ENCODE assay signal across 8 cellular contexts in the genomic region with DNA sequence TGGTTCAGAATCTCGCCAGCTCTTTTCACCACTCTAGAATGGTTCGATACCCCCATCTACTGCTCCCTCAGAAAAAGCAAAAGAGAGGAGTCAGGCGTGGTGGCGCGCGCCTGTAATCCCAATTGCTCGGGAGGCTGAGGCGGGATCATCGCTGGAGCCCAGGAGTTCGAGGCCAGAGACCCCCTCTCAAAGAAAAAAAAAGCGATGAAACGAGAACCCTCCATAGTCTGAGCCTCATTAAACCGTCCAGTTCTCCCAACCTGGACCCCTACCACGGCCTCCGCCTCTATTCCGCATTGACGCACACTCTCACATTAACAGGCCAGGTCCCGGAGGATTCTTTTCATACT. TPM values are rescaled to one million over a fixed set of nuclear protein-coding genes. Genes with fewer than 3 reads are reported as not detected.
DNase-seq lines count a peak whose midpoint lies in the region; ATAC-seq, FAIRE-seq and TF ChIP-seq lines count a peak whose summit lies in the region.

No MANE protein-coding gene starts in this region.

- TF ChIP-seq EP300 in HepG2 (IDR thresholded peaks at IDR 0.05; ENCODE audit: low read depth in 2 of 2, low read length in 2 of 2) (no peak), HepG2 (CRISPR knock-in tag; IDR thresholded peaks at IDR 0.05; ENCODE audit: borderline replicate concordance) (no peak), transverse colon (IDR thresholded peaks at IDR 0.05; ENCODE audit: low read depth) (no peak)

- H3K27me3 Mint-ChIP-seq in activated T-cell treated with anti-CD3 and anti-CD28 coated beads, Interleukin-2, amount 50 U/mL, for 24 hours, result no peaks in the 10 kb centered on the region
- H3K27me3 Mint-ChIP-seq in astrocyte (ENCODE audit: low read depth, unreplicated experiment), result no peaks in the 10 kb centered on the region

- no peaks in the 10 kb centered on the region for H3K9me3 Mint-ChIP-seq in activated T-cell treated with anti-CD3 and anti-CD28 coated beads, Interleukin-2, amount 50 U/mL, for 24 hours
- H3K9me3 Mint-ChIP-seq in astrocyte (ENCODE audit: unreplicated experiment), result no peaks in the 10 kb centered on the region

- ATAC-seq in HepG2 (no peak), HG02623 (IDR thresholded peaks at IDR 0.05; ENCODE audit: unreplicated experiment) (no peak)

- WGBS in HepG2 (ENCODE audit: low lambda C conversion rate), result 52% methylated on average over 17 of the region's 18 CpGs
- 27 to 37% methylated on average over 6 to 18 of the region's 18 CpGs for WGBS in transverse colon (ENCODE audit: low coverage in 1 of 2), 2 donors

- H3K4me2 ChIP-seq in astrocyte (ENCODE audit: low read length) (peak overlapping the region; percentile 95), HepG2 (ENCODE audit: low read depth, low read length) (peak overlapping the region; percentile 82)

- POLR2A ChIA-PET in HepG2 (lab: Yijun Ruan, JAX), result interaction anchor here (0.7 to 1.9 kb wide), 9 partner anchors 51 to 437 kb away, joined by 3 to 26 read pairs (median 7); a partner anchor contains a TSS

- H3K4me3 ChIP-seq in astrocyte (ENCODE audit: insufficient read depth, low read depth, low read length), result peak overlapping the region; percentile 67
- H3K4me3 ChIP-seq in HepG2 (replicated peaks in 1 of 3; ENCODE audit: insufficient read depth in 1 of 3, low read depth in 2 of 3, low read length in 3 of 3), result peak overlapping the region; percentile 73 to 99 (median 99)
- H3K4me3 ChIP-seq in transverse colon, result peak overlapping the region; percentile 71 to 95 (median 78)

- H3K4me1 ChIP-seq in astrocyte (ENCODE audit: insufficient read depth, low read length), result peaks cover 5% of the 10 kb centered on the region
- peaks cover 19% of the 10 kb centered on the region for H3K4me1 ChIP-seq in HepG2 (ENCODE audit: insufficient read depth, low read length)
- H3K4me1 ChIP-seq in transverse colon, result peaks cover 10 to 52% (median 17%) of the 10 kb centered on the region in 4 donors

- H3K9me3 ChIP-seq in astrocyte (ENCODE audit: insufficient read depth, low read depth, low read length), result no peaks in the 10 kb centered on the region
- H3K9me3 ChIP-seq in HepG2 (ENCODE audit: low read length), result no peaks in the 10 kb centered on the region
- H3K9me3 ChIP-seq in transverse colon, result no peaks in the 10 kb centered on the region

- intact Hi-C loops in HepG2 (cut with micrococcal nuclease; ENCODE audit: unreplicated experiment), result no loop called here
- intact Hi-C loops in transverse colon (cut with DNase I; ENCODE audit: low total_unique reads), result no loop called here

- TF ChIP-seq CTCF in astrocyte (IDR thresholded peaks at IDR 0.05; ENCODE audit: insufficient read depth, low read depth, low read length), result no peak
- TF ChIP-seq CTCF in HepG2 (CRISPR knock-in tag; IDR thresholded peaks at IDR 0.05), result no peak
- no peak for TF ChIP-seq CTCF in transverse colon (IDR thresholded peaks at IDR 0.05)

- TF ChIP-seq POLR2A in HepG2 (IDR thresholded peaks at IDR 0.05; ENCODE audit: insufficient read depth in 1 of 2, low read depth in 2 of 2, low read length in 2 of 2) (no peak; a peak in 1 of 4 replicates), transverse colon (IDR thresholded peaks at IDR 0.05) (no peak)

- FAIRE-seq in astrocyte (lab: Jason Lieb, UNC) (no peak), HepG2 (lab: Jason Lieb, UNC) (no peak)

- peak overlapping the region; percentile 88 for H3K4me3 Mint-ChIP-seq in activated T-cell treated with anti-CD3 and anti-CD28 coated beads, Interleukin-2, amount 50 U/mL, for 24 hours
- H3K4me3 Mint-ChIP-seq in astrocyte (ENCODE audit: unreplicated experiment), result peak overlapping the region; percentile 90

- H3K27me3 ChIP-seq in astrocyte (ENCODE audit: insufficient read depth, low read length) (no peaks in the 10 kb centered on the region), HepG2 (ENCODE audit: control insufficient read depth in 1 of 2, insufficient read depth in 2 of 2, low read length in 2 of 2) (no peaks in the 10 kb centered on the region; a peak in 1 of 5 replicates), transverse colon (no peaks in the 10 kb centered on the region)

- peak overlapping the region; percentile 84 for H3K9ac ChIP-seq in astrocyte (ENCODE audit: low read length)
- H3K9ac ChIP-seq in HepG2 (ENCODE audit: insufficient read depth, low read depth, low read length), result peak overlapping the region; percentile 91

- peaks cover 34% of the 10 kb centered on the region for H3K4me1 Mint-ChIP-seq in activated T-cell treated with anti-CD3 and anti-CD28 coated beads, Interleukin-2, amount 50 U/mL, for 24 hours (ENCODE audit: low read depth)
- peaks cover 8% of the 10 kb centered on the region for H3K4me1 Mint-ChIP-seq in astrocyte (ENCODE audit: low read depth, unreplicated experiment)

- H3K79me2 ChIP-seq in astrocyte (ENCODE audit: insufficient read depth, low read length) (no peaks in the 10 kb centered on the region), HepG2 (ENCODE audit: insufficient read depth, low read length) (no peaks in the 10 kb centered on the region)

- H3K36me3 ChIP-seq in astrocyte (ENCODE audit: insufficient read depth, low read length), result no peaks in the 10 kb centered on the region
- H3K36me3 ChIP-seq in HepG2 (replicated peaks in 1 of 2; ENCODE audit: control insufficient read depth in 1 of 2, insufficient read depth in 2 of 2, low read length in 2 of 2), result no peaks in the 10 kb centered on the region
- no peaks in the 10 kb centered on the region for H3K36me3 ChIP-seq in transverse colon

- H3K27ac ChIP-seq in astrocyte (ENCODE audit: low read depth, low read length) (peak overlapping the region; percentile 81), HepG2 (ENCODE audit: extremely low read length, insufficient read depth, low read length) (peak overlapping the region; percentile 74), transverse colon (peak overlapping the region; percentile 90 to 95 (median 92))

- DNase-seq in activated T-cell treated with anti-CD3 and anti-CD28 coated beads, Interleukin-2, amount 50 U/mL, for 24 hours, result no peak
- DNase-seq in activated T-cell treated with anti-CD3 and anti-CD28 coated beads, Interleukin-2, amount 50 U/mL, for 1 hour, result no peak
- no peak for DNase-seq in astrocyte (ENCODE audit: low read depth)
- no peak for DNase-seq in HepG2 (ENCODE audit: low spot score)
- DNase-seq in transverse colon, result no peak
- DNase-seq in NCI-H748 (lab: John Stamatoyannopoulos, UW; ENCODE audit: unreplicated experiment), result no peak
- no peak for DNase-seq in NCI-H1930 (lab: John Stamatoyannopoulos, UW)

- peaks cover 4% of the 10 kb centered on the region for H3K36me3 Mint-ChIP-seq in activated T-cell treated with anti-CD3 and anti-CD28 coated beads, Interleukin-2, amount 50 U/mL, for 24 hours (ENCODE audit: low read depth)
- H3K36me3 Mint-ChIP-seq in astrocyte (ENCODE audit: low read depth, unreplicated experiment), result no peaks in the 10 kb centered on the region

- CTCF ChIA-PET in HepG2 (lab: Yijun Ruan, JAX; ENCODE audit: low intra/inter-chr PET ratio, low total read pairs), result no interaction called here

- H2AFZ ChIP-seq in astrocyte (ENCODE audit: low read depth, low read length), result peak overlapping the region; percentile 82
- H2AFZ ChIP-seq in HepG2 (ENCODE audit: low read length), result peak overlapping the region; percentile 32

- H4K20me1 ChIP-seq in astrocyte (ENCODE audit: insufficient read depth, low read length), result no peaks in the 10 kb centered on the region
- H4K20me1 ChIP-seq in HepG2 (ENCODE audit: insufficient read depth, low read length), result no peaks in the 10 kb centered on the region

- TF ChIP-seq RAD21 in HepG2 (CRISPR knock-in tag; IDR thresholded peaks at IDR 0.05), result no peak

- BruUV-seq in HepG2 (replicated peaks; lab: Mats Ljungman, UMichigan), result no TSS peak

- H3K27ac Mint-ChIP-seq in activated T-cell treated with anti-CD3 and anti-CD28 coated beads, Interleukin-2, amount 50 U/mL, for 24 hours, result peak overlapping the region; percentile 94
- peak overlapping the region; percentile 98 for H3K27ac Mint-ChIP-seq in astrocyte (ENCODE audit: unreplicated experiment)

- in situ Hi-C loops in HepG2 (cut with HindIII; ENCODE audit: extremely low pct_ligation_motif_present, low pct_unique_long_range_greater_than_20kb) (loop anchor here (5.0 to 10.0 kb wide), 3 partner anchors 88 to 191 kb away; a partner anchor contains a TSS), transverse colon (cut with MboI; ENCODE audit: low pct_ligation_motif_present in 1 of 4, low pct_unique_long_range_greater_than_20kb in 1 of 4, low sequenced_read_pairs in 3 of 4) (loop anchor here (5.0 to 25.0 kb wide), 4 partner anchors 88 to 163 kb away; a partner anchor contains a TSS)

RNA-seq across cellular contexts. Expression of a gene that starts 0.4 kb away (rescaled TPM):
- total RNA-seq in astrocyte (5.0 and 6.2 TPM in 2 replicates), HepG2 (2016; rRNA removed; fragmentation: Illumina TruSeq; extraction: Trizol) (8.4 and 12.7 TPM in 2 replicates), transverse colon (1 to 10 TPM; 1.6 to 9.0 (median 6.1) TPM)
- 2.0 and 2.6 TPM in 2 replicates for total RNA-seq in HepG2 (2016; cell fraction: cytosol; rRNA removed; fragmentation: Illumina TruSeq; extraction: Trizol; ENCODE audit: low read depth)
- total RNA-seq in HepG2 (2016; cell fraction: insoluble cytoplasmic fraction; rRNA removed; fragmentation: Illumina TruSeq; extraction: Trizol), result 8.9 and 15.1 TPM in 2 replicates
- total RNA-seq in HepG2 (2016; cell fraction: membrane; rRNA removed; fragmentation: Illumina TruSeq; extraction: Trizol), result 1.8 and 2.5 TPM in 2 replicates
- 3.0 and 5.0 TPM in 2 replicates for total RNA-seq in HepG2 (2016; cell fraction: nucleus; rRNA removed; fragmentation: Illumina TruSeq; extraction: Trizol)
- polyA plus RNA-seq in HepG2 (2011; rRNA removed), result 2.9 and 4.4 TPM in 2 replicates
- polyA plus RNA-seq in HepG2 (2011; cell fraction: cytosol; rRNA removed), result 1.7 and 1.8 TPM in 2 replicates
- 0.81 and 1.6 TPM in 2 replicates for polyA plus RNA-seq in HepG2 (2011; cell fraction: nucleus; rRNA removed)
- 2.1 and 8.6 TPM in 2 replicates for polyA plus RNA-seq in HepG2 (2012)
- 3.0 and 3.3 TPM in 2 replicates for polyA plus RNA-seq in HepG2 (2016; cell fraction: cytosol; fragmentation: Illumina TruSeq; extraction: Trizol; ENCODE audit: low read depth)
- 13.7 and 20.1 TPM in 2 replicates for polyA plus RNA-seq in HepG2 (2016; cell fraction: insoluble cytoplasmic fraction; fragmentation: Illumina TruSeq; extraction: Trizol; ENCODE audit: low read depth)
- 1.4 and 2.6 TPM in 2 replicates for polyA plus RNA-seq in HepG2 (2016; cell fraction: membrane; fragmentation: Illumina TruSeq; extraction: Trizol; ENCODE audit: low read depth)
- polyA plus RNA-seq in HepG2 (2016; cell fraction: nucleus; fragmentation: Illumina TruSeq; extraction: Trizol; ENCODE audit: insufficient read depth, low read depth), result 2.7 and 5.2 TPM in 2 replicates
- polyA minus RNA-seq in HepG2 (2011; rRNA and poly(A)+ RNA removed; ENCODE audit: low replicate concordance), result 1.8 and 4.4 TPM in 2 replicates
- 0.69 and 2.1 TPM in 2 replicates for polyA minus RNA-seq in HepG2 (2011; cell fraction: cytosol; rRNA and poly(A)+ RNA removed)
- polyA minus RNA-seq in HepG2 (2011; cell fraction: nucleus; rRNA and poly(A)+ RNA removed), result 7.3 and 9.7 TPM in 2 replicates

RNA-seq across cellular contexts. Expression of a gene that starts 0.6 kb away (rescaled TPM):
- total RNA-seq in astrocyte (15.4 and 18.5 TPM in 2 replicates), HepG2 (2016; rRNA removed; fragmentation: Illumina TruSeq; extraction: Trizol) (4.5 and 7.0 TPM in 2 replicates), transverse colon (100 to 1,000 TPM in 1 of 4 donors, 10 to 100 TPM in 3; 38.4 to 183 (median 81.2) TPM)
- total RNA-seq in HepG2 (2016; cell fraction: cytosol; rRNA removed; fragmentation: Illumina TruSeq; extraction: Trizol; ENCODE audit: low read depth), result 0.40 and 0.62 TPM in 2 replicates
- 4.0 and 7.9 TPM in 2 replicates for total RNA-seq in HepG2 (2016; cell fraction: insoluble cytoplasmic fraction; rRNA removed; fragmentation: Illumina TruSeq; extraction: Trizol)
- 2.3 and 3.0 TPM in 2 replicates for total RNA-seq in HepG2 (2016; cell fraction: membrane; rRNA removed; fragmentation: Illumina TruSeq; extraction: Trizol)
- total RNA-seq in HepG2 (2016; cell fraction: nucleus; rRNA removed; fragmentation: Illumina TruSeq; extraction: Trizol), result 7.0 and 8.5 TPM in 2 replicates
- 21.8 and 22.4 TPM in 2 replicates for polyA plus RNA-seq in HepG2 (2011; rRNA removed)
- polyA plus RNA-seq in HepG2 (2011; cell fraction: cytosol; rRNA removed), result 12.3 and 19.5 TPM in 2 replicates
- polyA plus RNA-seq in HepG2 (2011; cell fraction: nucleus; rRNA removed), result 7.3 and 7.6 TPM in 2 replicates
- polyA plus RNA-seq in HepG2 (2012), result 10.4 and 13.6 TPM in 2 replicates
- 0.50 and 0.88 TPM in 2 replicates for polyA plus RNA-seq in HepG2 (2016; cell fraction: cytosol; fragmentation: Illumina TruSeq; extraction: Trizol; ENCODE audit: low read depth)
- 4.3 and 4.8 TPM in 2 replicates for polyA plus RNA-seq in HepG2 (2016; cell fraction: insoluble cytoplasmic fraction; fragmentation: Illumina TruSeq; extraction: Trizol; ENCODE audit: low read depth)
- 1.8 and 2.7 TPM in 2 replicates for polyA plus RNA-seq in HepG2 (2016; cell fraction: membrane; fragmentation: Illumina TruSeq; extraction: Trizol; ENCODE audit: low read depth)
- polyA plus RNA-seq in HepG2 (2016; cell fraction: nucleus; fragmentation: Illumina TruSeq; extraction: Trizol; ENCODE audit: insufficient read depth, low read depth), result 13.5 and 14.4 TPM in 2 replicates
- 14.7 and 15.2 TPM in 2 replicates for polyA minus RNA-seq in HepG2 (2011; rRNA and poly(A)+ RNA removed; ENCODE audit: low replicate concordance)
- 4.2 and 6.8 TPM in 2 replicates for polyA minus RNA-seq in HepG2 (2011; cell fraction: cytosol; rRNA and poly(A)+ RNA removed)
- 4.5 and 8.2 TPM in 2 replicates for polyA minus RNA-seq in HepG2 (2011; cell fraction: nucleus; rRNA and poly(A)+ RNA removed)

RNA-seq across cellular contexts. Expression of a gene that starts 51.5 kb away (rescaled TPM):
- total RNA-seq in astrocyte (34.6 and 36.8 TPM in 2 replicates), HepG2 (2016; rRNA removed; fragmentation: Illumina TruSeq; extraction: Trizol) (20.3 and 21.7 TPM in 2 replicates), transverse colon (10 to 100 TPM; 19.8 to 44.0 (median 30.3) TPM)
- total RNA-seq in HepG2 (2016; cell fraction: cytosol; rRNA removed; fragmentation: Illumina TruSeq; extraction: Trizol; ENCODE audit: low read depth), result 5.4 and 8.3 TPM in 2 replicates
- 17.4 and 18.3 TPM in 2 replicates for total RNA-seq in HepG2 (2016; cell fraction: insoluble cytoplasmic fraction; rRNA removed; fragmentation: Illumina TruSeq; extraction: Trizol)
- 17.7 and 18.4 TPM in 2 replicates for total RNA-seq in HepG2 (2016; cell fraction: membrane; rRNA removed; fragmentation: Illumina TruSeq; extraction: Trizol)
- total RNA-seq in HepG2 (2016; cell fraction: nucleus; rRNA removed; fragmentation: Illumina TruSeq; extraction: Trizol), result 20.1 and 21.0 TPM in 2 replicates
- polyA plus RNA-seq in HepG2 (2011; rRNA removed), result 25.6 and 28.9 TPM in 2 replicates
- 12.3 and 14.0 TPM in 2 replicates for polyA plus RNA-seq in HepG2 (2011; cell fraction: cytosol; rRNA removed)
- polyA plus RNA-seq in HepG2 (2011; cell fraction: nucleus; rRNA removed), result 70.2 and 70.6 TPM in 2 replicates
- polyA plus RNA-seq in HepG2 (2012), result 17.1 and 23.1 TPM in 2 replicates
- 6.6 and 9.9 TPM in 2 replicates for polyA plus RNA-seq in HepG2 (2016; cell fraction: cytosol; fragmentation: Illumina TruSeq; extraction: Trizol; ENCODE audit: low read depth)
- 18.1 and 19.1 TPM in 2 replicates for polyA plus RNA-seq in HepG2 (2016; cell fraction: insoluble cytoplasmic fraction; fragmentation: Illumina TruSeq; extraction: Trizol; ENCODE audit: low read depth)
- polyA plus RNA-seq in HepG2 (2016; cell fraction: membrane; fragmentation: Illumina TruSeq; extraction: Trizol; ENCODE audit: low read depth), result 16.2 and 16.8 TPM in 2 replicates
- polyA plus RNA-seq in HepG2 (2016; cell fraction: nucleus; fragmentation: Illumina TruSeq; extraction: Trizol; ENCODE audit: insufficient read depth, low read depth), result 32.8 and 38.3 TPM in 2 replicates
- 9.6 and 13.5 TPM in 2 replicates for polyA minus RNA-seq in HepG2 (2011; rRNA and poly(A)+ RNA removed; ENCODE audit: low replicate concordance)
- 6.6 and 7.3 TPM in 2 replicates for polyA minus RNA-seq in HepG2 (2011; cell fraction: cytosol; rRNA and poly(A)+ RNA removed)
- 30.0 and 39.1 TPM in 2 replicates for polyA minus RNA-seq in HepG2 (2011; cell fraction: nucleus; rRNA and poly(A)+ RNA removed)
